ENCODE assay signal across 1 cellular context in genomic region chr16:68328151-68328859, GRCh38.
TF ChIP-seq lines count a peak whose summit lies in the region.

No MANE protein-coding gene starts in this region.

TF ChIP-seq in HepG2, 621 proteins besides CTCF, POLR2A, EP300 and RAD21 (continued from another document and continues in another):
- TF ChIP-seq RERE (CRISPR knock-in tag; IDR thresholded peaks at IDR 0.05; ENCODE audit: low read depth), result no peak; the same call in 1 of the 2 replicates
- peak; percentile 64 for TF ChIP-seq FOXA3 (CRISPR knock-in tag; IDR thresholded peaks at IDR 0.05)
- no peak for TF ChIP-seq WIZ (CRISPR knock-in tag; IDR thresholded peaks at IDR 0.05)
- no peak for TF ChIP-seq ZSCAN12 (CRISPR knock-in tag; IDR thresholded peaks at IDR 0.05)
- no peak for TF ChIP-seq SALL2 (CRISPR knock-in tag; IDR thresholded peaks at IDR 0.05)
- no peak for TF ChIP-seq POGZ (CRISPR knock-in tag; IDR thresholded peaks at IDR 0.05)
- peak; percentile 14; the same call in 1 of the 2 replicates for TF ChIP-seq RXRA (CRISPR knock-in tag; IDR thresholded peaks at IDR 0.05)
- TF ChIP-seq ZNF788 (CRISPR knock-in tag; IDR thresholded peaks at IDR 0.05; ENCODE audit: borderline replicate concordance), result no peak
- TF ChIP-seq ZBED4 (CRISPR knock-in tag; IDR thresholded peaks at IDR 0.05; ENCODE audit: borderline replicate concordance), result no peak
- no peak for TF ChIP-seq ZNF770 (CRISPR knock-in tag; IDR thresholded peaks at IDR 0.05)
- peak; percentile 82 for TF ChIP-seq RARA (CRISPR knock-in tag; IDR thresholded peaks at IDR 0.05)
- no peak for TF ChIP-seq EZH2 (conservative IDR thresholded peaks at IDR 0.05; ENCODE audit: low read depth, low read length)
- no peak for TF ChIP-seq TEAD2 (CRISPR knock-in tag; IDR thresholded peaks at IDR 0.05)
- no peak for TF ChIP-seq RBM22 (optimal IDR thresholded peaks at IDR 0.05; ENCODE audit: low read length)
- TF ChIP-seq CEBPZ (IDR thresholded peaks at IDR 0.05; ENCODE audit: low read length), result no peak
- no peak for TF ChIP-seq GLMP (CRISPR knock-in tag; IDR thresholded peaks at IDR 0.05; ENCODE audit: borderline replicate concordance)
- TF ChIP-seq ZNF282 (IDR thresholded peaks at IDR 0.05; ENCODE audit: partially characterized antibody), result no peak
- peak; percentile 76; the same call in 1 of the 2 replicates for TF ChIP-seq NR2F2 (IDR thresholded peaks at IDR 0.05; ENCODE audit: borderline replicate concordance, low read depth)
- TF ChIP-seq SNRNP70 (IDR thresholded peaks at IDR 0.05; ENCODE audit: low read depth, low read length), result no peak
- peak; percentile 87; the same call in 1 of the 2 replicates for TF ChIP-seq ZNF556 (CRISPR knock-in tag; IDR thresholded peaks at IDR 0.05; ENCODE audit: borderline replicate concordance)
- TF ChIP-seq ELF1 (CRISPR knock-in tag; IDR thresholded peaks at IDR 0.05), result no peak
- no peak for TF ChIP-seq ZBTB49 (CRISPR knock-in tag; IDR thresholded peaks at IDR 0.05; ENCODE audit: borderline replicate concordance)
- TF ChIP-seq ZNF879 (CRISPR knock-in tag; IDR thresholded peaks at IDR 0.05), result peak; percentile 56; the same call in 1 of the 2 replicates
- no peak for TF ChIP-seq NR3C1 (CRISPR knock-in tag; IDR thresholded peaks at IDR 0.05)
- TF ChIP-seq KDM1A (CRISPR knock-in tag; IDR thresholded peaks at IDR 0.05), result no peak
- no peak for TF ChIP-seq SP140L (CRISPR knock-in tag; IDR thresholded peaks at IDR 0.05; ENCODE audit: borderline replicate concordance)
- no peak for TF ChIP-seq ARHGAP35 (CRISPR knock-in tag; IDR thresholded peaks at IDR 0.05; ENCODE audit: borderline replicate concordance)
- no peak for TF ChIP-seq ATF3 (CRISPR knock-in tag; IDR thresholded peaks at IDR 0.05)
- TF ChIP-seq AKAP8 (CRISPR knock-in tag; IDR thresholded peaks at IDR 0.05), result no peak
- no peak for TF ChIP-seq ZNF891 (CRISPR knock-in tag; IDR thresholded peaks at IDR 0.05)
- no peak for TF ChIP-seq ZNF740 (CRISPR knock-in tag; IDR thresholded peaks at IDR 0.05)
- TF ChIP-seq ZNF33B (CRISPR knock-in tag; IDR thresholded peaks at IDR 0.05), result no peak
